In the genomic region with DNA sequence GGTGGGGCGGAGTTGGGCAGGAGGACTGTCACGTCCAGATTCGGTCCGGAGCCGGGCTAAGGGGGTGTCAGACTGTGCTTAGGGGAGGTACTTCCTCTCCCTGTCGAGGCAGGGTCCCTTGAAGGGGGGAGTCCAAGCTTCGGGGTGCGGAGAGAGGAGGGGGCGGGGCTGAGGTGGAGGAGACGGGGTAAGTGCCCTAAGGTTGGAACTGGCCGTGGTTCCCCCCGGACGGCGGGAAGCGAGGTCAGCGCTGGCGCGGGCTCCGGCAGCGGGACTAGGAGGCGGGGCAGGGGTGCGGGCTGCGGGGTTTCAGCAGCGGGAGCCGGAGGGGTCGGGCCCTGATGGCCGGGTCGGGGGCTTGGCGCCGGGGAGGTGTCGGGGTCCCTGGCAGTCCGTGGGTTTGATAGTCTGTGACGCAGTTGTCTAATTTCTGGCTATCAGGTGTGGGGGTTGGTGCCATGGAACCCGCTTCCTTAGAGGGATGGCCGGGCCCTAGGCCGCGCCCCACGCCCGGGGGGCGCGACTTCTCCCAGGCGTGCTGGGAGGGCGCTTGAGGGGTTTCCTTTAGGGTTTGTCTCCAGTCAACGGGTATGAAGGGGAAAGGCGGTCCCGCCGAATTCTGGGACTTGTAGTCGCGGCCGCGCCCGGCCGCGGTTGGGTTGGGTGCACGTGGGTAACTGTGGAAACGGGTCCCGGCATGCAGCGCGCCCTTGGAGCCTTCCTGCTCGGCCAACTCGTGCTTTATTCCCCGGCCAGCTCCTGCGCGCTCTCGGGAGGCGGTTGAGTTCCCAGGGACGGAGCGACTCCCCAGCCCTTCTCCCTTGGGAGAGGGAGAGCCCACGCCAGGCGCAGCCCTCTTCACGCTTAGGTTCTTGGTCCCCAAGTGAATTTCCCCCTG, we compare ENCODE assay signal across 1 cellular context.
TF ChIP-seq lines count a peak whose summit lies in the region.

No MANE protein-coding gene starts in this region.

TF ChIP-seq in K562, 482 proteins besides CTCF, POLR2A, EP300 and RAD21 (continued from another document and continues in another):
- no peak for TF ChIP-seq MCM2 (IDR thresholded peaks at IDR 0.05; ENCODE audit: low read depth)
- peak; percentile 32; the same call in 1 of the 2 replicates for TF ChIP-seq ESRRA (IDR thresholded peaks at IDR 0.05; ENCODE audit: borderline replicate concordance, low read depth)
- TF ChIP-seq ARID1B (IDR thresholded peaks at IDR 0.05) = 0 out of 2 replicates have a peak, but pooled peaks have one; percentile 3
- no peak for TF ChIP-seq NBN (IDR thresholded peaks at IDR 0.05; ENCODE audit: low read depth)
- TF ChIP-seq XRCC4 (IDR thresholded peaks at IDR 0.05; ENCODE audit: extremely low read depth, insufficient read depth, insufficient read length) = no peak
- peak in 1 of 2 experiments; percentile 42; a peak in 2 of 4 replicates for TF ChIP-seq HDAC1 (IDR thresholded peaks at IDR 0.05)
- TF ChIP-seq, protein P1, sequence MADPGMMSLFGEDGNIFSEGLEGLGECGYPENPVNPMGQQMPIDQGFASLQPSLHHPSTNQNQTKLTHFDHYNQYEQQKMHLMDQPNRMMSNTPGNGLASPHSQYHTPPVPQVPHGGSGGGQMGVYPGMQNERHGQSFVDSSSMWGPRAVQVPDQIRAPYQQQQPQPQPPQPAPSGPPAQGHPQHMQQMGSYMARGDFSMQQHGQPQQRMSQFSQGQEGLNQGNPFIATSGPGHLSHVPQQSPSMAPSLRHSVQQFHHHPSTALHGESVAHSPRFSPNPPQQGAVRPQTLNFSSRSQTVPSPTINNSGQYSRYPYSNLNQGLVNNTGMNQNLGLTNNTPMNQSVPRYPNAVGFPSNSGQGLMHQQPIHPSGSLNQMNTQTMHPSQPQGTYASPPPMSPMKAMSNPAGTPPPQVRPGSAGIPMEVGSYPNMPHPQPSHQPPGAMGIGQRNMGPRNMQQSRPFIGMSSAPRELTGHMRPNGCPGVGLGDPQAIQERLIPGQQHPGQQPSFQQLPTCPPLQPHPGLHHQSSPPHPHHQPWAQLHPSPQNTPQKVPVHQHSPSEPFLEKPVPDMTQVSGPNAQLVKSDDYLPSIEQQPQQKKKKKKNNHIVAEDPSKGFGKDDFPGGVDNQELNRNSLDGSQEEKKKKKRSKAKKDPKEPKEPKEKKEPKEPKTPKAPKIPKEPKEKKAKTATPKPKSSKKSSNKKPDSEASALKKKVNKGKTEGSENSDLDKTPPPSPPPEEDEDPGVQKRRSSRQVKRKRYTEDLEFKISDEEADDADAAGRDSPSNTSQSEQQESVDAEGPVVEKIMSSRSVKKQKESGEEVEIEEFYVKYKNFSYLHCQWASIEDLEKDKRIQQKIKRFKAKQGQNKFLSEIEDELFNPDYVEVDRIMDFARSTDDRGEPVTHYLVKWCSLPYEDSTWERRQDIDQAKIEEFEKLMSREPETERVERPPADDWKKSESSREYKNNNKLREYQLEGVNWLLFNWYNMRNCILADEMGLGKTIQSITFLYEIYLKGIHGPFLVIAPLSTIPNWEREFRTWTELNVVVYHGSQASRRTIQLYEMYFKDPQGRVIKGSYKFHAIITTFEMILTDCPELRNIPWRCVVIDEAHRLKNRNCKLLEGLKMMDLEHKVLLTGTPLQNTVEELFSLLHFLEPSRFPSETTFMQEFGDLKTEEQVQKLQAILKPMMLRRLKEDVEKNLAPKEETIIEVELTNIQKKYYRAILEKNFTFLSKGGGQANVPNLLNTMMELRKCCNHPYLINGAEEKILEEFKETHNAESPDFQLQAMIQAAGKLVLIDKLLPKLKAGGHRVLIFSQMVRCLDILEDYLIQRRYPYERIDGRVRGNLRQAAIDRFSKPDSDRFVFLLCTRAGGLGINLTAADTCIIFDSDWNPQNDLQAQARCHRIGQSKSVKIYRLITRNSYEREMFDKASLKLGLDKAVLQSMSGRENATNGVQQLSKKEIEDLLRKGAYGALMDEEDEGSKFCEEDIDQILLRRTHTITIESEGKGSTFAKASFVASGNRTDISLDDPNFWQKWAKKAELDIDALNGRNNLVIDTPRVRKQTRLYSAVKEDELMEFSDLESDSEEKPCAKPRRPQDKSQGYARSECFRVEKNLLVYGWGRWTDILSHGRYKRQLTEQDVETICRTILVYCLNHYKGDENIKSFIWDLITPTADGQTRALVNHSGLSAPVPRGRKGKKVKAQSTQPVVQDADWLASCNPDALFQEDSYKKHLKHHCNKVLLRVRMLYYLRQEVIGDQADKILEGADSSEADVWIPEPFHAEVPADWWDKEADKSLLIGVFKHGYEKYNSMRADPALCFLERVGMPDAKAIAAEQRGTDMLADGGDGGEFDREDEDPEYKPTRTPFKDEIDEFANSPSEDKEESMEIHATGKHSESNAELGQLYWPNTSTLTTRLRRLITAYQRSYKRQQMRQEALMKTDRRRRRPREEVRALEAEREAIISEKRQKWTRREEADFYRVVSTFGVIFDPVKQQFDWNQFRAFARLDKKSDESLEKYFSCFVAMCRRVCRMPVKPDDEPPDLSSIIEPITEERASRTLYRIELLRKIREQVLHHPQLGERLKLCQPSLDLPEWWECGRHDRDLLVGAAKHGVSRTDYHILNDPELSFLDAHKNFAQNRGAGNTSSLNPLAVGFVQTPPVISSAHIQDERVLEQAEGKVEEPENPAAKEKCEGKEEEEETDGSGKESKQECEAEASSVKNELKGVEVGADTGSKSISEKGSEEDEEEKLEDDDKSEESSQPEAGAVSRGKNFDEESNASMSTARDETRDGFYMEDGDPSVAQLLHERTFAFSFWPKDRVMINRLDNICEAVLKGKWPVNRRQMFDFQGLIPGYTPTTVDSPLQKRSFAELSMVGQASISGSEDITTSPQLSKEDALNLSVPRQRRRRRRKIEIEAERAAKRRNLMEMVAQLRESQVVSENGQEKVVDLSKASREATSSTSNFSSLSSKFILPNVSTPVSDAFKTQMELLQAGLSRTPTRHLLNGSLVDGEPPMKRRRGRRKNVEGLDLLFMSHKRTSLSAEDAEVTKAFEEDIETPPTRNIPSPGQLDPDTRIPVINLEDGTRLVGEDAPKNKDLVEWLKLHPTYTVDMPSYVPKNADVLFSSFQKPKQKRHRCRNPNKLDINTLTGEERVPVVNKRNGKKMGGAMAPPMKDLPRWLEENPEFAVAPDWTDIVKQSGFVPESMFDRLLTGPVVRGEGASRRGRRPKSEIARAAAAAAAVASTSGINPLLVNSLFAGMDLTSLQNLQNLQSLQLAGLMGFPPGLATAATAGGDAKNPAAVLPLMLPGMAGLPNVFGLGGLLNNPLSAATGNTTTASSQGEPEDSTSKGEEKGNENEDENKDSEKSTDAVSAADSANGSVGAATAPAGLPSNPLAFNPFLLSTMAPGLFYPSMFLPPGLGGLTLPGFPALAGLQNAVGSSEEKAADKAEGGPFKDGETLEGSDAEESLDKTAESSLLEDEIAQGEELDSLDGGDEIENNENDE (IDR thresholded peaks at IDR 0.05; ENCODE audit: low read depth, low read length) = peak; percentile 16
- TF ChIP-seq KDM2B (CRISPR knock-in tag; IDR thresholded peaks at IDR 0.05) = no peak
- peak; percentile 60 for TF ChIP-seq CHD1 (IDR thresholded peaks at IDR 0.05; ENCODE audit: low read length)
- TF ChIP-seq POLR2AphosphoS5 (IDR thresholded peaks at IDR 0.05; ENCODE audit: control insufficient read depth, insufficient read depth, low read depth, low read length) = peak; percentile 73; the same call in 1 of the 2 replicates
- TF ChIP-seq ATF6 (CRISPR knock-in tag; IDR thresholded peaks at IDR 0.05) = no peak; the same call in 1 of the 2 replicates
- no peak for TF ChIP-seq ZNF253 (CRISPR knock-in tag; conservative IDR thresholded peaks at IDR 0.05)
- TF ChIP-seq ZNF184 (CRISPR knock-in tag; IDR thresholded peaks at IDR 0.05) = no peak
- no peak for TF ChIP-seq ZNF133 (CRISPR knock-in tag; IDR thresholded peaks at IDR 0.05)
- TF ChIP-seq ZNF165 (CRISPR knock-in tag; IDR thresholded peaks at IDR 0.05; ENCODE audit: borderline replicate concordance) = no peak
- TF ChIP-seq POLR2G (IDR thresholded peaks at IDR 0.05; ENCODE audit: low read depth, low read length) = peak; percentile 82
- no peak for TF ChIP-seq ZBTB26 (CRISPR knock-in tag; IDR thresholded peaks at IDR 0.05)
- TF ChIP-seq PTBP1 (IDR thresholded peaks at IDR 0.05; ENCODE audit: low read depth, low read length) = no peak
- TF ChIP-seq, protein P2, sequence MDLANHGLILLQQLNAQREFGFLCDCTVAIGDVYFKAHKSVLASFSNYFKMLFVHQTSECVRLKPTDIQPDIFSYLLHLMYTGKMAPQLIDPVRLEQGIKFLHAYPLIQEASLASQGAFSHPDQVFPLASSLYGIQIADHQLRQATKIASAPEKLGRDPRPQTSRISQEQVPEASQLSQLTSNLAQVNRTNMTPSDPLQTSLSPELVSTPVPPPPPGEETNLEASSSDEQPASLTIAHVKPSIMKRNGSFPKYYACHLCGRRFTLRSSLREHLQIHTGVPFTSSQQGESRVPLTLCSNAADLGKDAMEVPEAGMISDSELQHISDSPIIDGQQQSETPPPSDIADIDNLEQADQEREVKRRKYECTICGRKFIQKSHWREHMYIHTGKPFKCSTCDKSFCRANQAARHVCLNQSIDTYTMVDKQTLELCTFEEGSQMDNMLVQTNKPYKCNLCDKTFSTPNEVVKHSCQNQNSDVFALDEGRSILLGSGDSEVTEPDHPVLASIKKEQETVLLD (IDR thresholded peaks at IDR 0.05) = no peak; the same call in 1 of the 2 replicates
- TF ChIP-seq, protein P3, sequence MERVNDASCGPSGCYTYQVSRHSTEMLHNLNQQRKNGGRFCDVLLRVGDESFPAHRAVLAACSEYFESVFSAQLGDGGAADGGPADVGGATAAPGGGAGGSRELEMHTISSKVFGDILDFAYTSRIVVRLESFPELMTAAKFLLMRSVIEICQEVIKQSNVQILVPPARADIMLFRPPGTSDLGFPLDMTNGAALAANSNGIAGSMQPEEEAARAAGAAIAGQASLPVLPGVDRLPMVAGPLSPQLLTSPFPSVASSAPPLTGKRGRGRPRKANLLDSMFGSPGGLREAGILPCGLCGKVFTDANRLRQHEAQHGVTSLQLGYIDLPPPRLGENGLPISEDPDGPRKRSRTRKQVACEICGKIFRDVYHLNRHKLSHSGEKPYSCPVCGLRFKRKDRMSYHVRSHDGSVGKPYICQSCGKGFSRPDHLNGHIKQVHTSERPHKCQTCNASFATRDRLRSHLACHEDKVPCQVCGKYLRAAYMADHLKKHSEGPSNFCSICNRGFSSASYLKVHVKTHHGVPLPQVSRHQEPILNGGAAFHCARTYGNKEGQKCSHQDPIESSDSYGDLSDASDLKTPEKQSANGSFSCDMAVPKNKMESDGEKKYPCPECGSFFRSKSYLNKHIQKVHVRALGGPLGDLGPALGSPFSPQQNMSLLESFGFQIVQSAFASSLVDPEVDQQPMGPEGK (CRISPR knock-in tag; IDR thresholded peaks at IDR 0.05; ENCODE audit: borderline replicate concordance) = no peak
- TF ChIP-seq ZNF740 (CRISPR knock-in tag; IDR thresholded peaks at IDR 0.05) = 0 out of 2 replicates have a peak, but pooled peaks have one; percentile 19
- no peak for TF ChIP-seq ZNF740 (tag; IDR thresholded peaks at IDR 0.05)
- TF ChIP-seq, protein P4, sequence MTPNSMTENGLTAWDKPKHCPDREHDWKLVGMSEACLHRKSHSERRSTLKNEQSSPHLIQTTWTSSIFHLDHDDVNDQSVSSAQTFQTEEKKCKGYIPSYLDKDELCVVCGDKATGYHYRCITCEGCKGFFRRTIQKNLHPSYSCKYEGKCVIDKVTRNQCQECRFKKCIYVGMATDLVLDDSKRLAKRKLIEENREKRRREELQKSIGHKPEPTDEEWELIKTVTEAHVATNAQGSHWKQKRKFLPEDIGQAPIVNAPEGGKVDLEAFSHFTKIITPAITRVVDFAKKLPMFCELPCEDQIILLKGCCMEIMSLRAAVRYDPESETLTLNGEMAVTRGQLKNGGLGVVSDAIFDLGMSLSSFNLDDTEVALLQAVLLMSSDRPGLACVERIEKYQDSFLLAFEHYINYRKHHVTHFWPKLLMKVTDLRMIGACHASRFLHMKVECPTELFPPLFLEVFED (CRISPR knock-in tag; conservative IDR thresholded peaks at IDR 0.05) = no peak
- no peak for TF ChIP-seq FOXJ3 (CRISPR knock-in tag; IDR thresholded peaks at IDR 0.05)
- peak; percentile 58; the same call in 1 of the 2 replicates for TF ChIP-seq GABPB1 (CRISPR knock-in tag; IDR thresholded peaks at IDR 0.05)
- TF ChIP-seq FOXK2 (conservative IDR thresholded peaks at IDR 0.05 in 1 of 2, IDR thresholded peaks at IDR 0.05 in 1 of 2; ENCODE audit: low read depth in 2 of 2) = peak; percentile 40 to 58; a peak in 1 of 4 replicates
- TF ChIP-seq RFX1 (IDR thresholded peaks at IDR 0.05) = peak; percentile 86
- no peak for TF ChIP-seq E2F5 (CRISPR knock-in tag; IDR thresholded peaks at IDR 0.05)
